ENCODE assay signal across 20 cellular contexts in genomic region chr14:44279357-44279756, GRCh38.
"Had no signal": no experiment of that assay in that cellular context is flagged by ENCODE, and none has a peak within 500 bp of the region (broad histone marks: within the 10 kb centered on the region; RNA-seq: fewer than 3 reads in every experiment).

No MANE protein-coding gene starts in this region.

- DNase-seq: activated CD4-positive, alpha-beta T cell treated with anti-CD3 and anti-CD28 coated beads for 4 hours; activated CD4-positive, alpha-beta T cell treated with anti-CD3 and anti-CD28 coated beads, Interleukin-2, amount 50 U/mL, for 48 hours; activated CD4-positive, CD25-positive, alpha-beta regulatory T cell; activated CD8-positive, alpha-beta memory T cell treated with anti-CD3 and anti-CD28 coated beads, Interleukin-2, amount 50 U/mL, for 48 hours; activated naive CD4-positive, alpha-beta T cell treated with Interleukin-2 at 50 U/mL for 16 hours; activated naive CD8-positive, alpha-beta T cell treated with anti-CD3 and anti-CD28 coated beads, Interleukin-2, amount 10 ng/mL, durations not matched to agents 7 days and 5 days; activated T-cell treated with anti-CD3 and anti-CD28 coated beads, Interleukin-2, amount 50 U/mL, for 4 hours; amygdala; body of pancreas; effector CD4-positive, alpha-beta T cell; erythroblast; foreskin fibroblast; left ventricle myocardium inferior; naive thymus-derived CD8-positive, alpha-beta T cell; spleen; stimulated activated CD4-positive, alpha-beta T cell treated with anti-CD3 and anti-CD28 coated beads, Interleukin-4, amount 100 ng/mL, for 1 hour; stimulated activated naive CD4-positive, alpha-beta T cell; T1000; testis; trophoblast cell had no signal

- ATAC-seq: activated T-cell treated with anti-CD3 and anti-CD28 coated beads, Interleukin-2, amount 50 U/mL, for 4 hours; body of pancreas; naive thymus-derived CD8-positive, alpha-beta T cell had no signal
